Comparison of ENCODE assay signal across 21 cellular contexts in genomic region chr2:2182688-2183087, GRCh38.
"Had no signal": no experiment of that assay in that cellular context is flagged by ENCODE, and none has a peak within 500 bp of the region (broad histone marks: within the 10 kb centered on the region; RNA-seq: fewer than 3 reads in every experiment).

No MANE protein-coding gene starts in this region.

- ATAC-seq: activated T-cell treated with anti-CD3 and anti-CD28 coated beads, Interleukin-2, amount 50 U/mL, for 72 hours; left ventricle myocardium superior; natural killer cell; sciatic nerve; T-helper 17 cell had no signal

- H3K36me3 Mint-ChIP-seq: activated CD4-positive, alpha-beta memory T cell treated with anti-CD3 and anti-CD28 coated beads for 36 hours; activated naive CD4-positive, alpha-beta T cell treated with anti-CD3 and anti-CD28 coated beads, Interleukin-2, amount 10 ng/mL, durations not matched to agents 7 days and 5 days; natural killer cell had no signal

- H3K4me1 Mint-ChIP-seq: activated naive CD4-positive, alpha-beta T cell treated with anti-CD3 and anti-CD28 coated beads, Interleukin-2, amount 10 ng/mL, durations not matched to agents 7 days and 5 days; natural killer cell; T-helper 17 cell had no signal

- H3K4me3 Mint-ChIP-seq: activated CD4-positive, alpha-beta memory T cell treated with anti-CD3 and anti-CD28 coated beads for 36 hours; activated naive CD4-positive, alpha-beta T cell treated with anti-CD3 and anti-CD28 coated beads, Interleukin-2, amount 10 ng/mL, durations not matched to agents 7 days and 5 days; activated T-cell treated with anti-CD3 and anti-CD28 coated beads, Interleukin-2, amount 50 U/mL, for 72 hours; natural killer cell; T-helper 17 cell had no signal

- H3K27ac ChIP-seq: brain microvascular endothelial cell, heart left ventricle, thoracic aorta, upper lobe of left lung had no signal

- H3K4me1 ChIP-seq: upper lobe of left lung had no signal

- H3K27me3 Mint-ChIP-seq: activated CD4-positive, alpha-beta memory T cell treated with anti-CD3 and anti-CD28 coated beads for 36 hours; activated naive CD4-positive, alpha-beta T cell treated with anti-CD3 and anti-CD28 coated beads, Interleukin-2, amount 10 ng/mL, durations not matched to agents 7 days and 5 days had no signal

- H3K9me3 ChIP-seq: heart left ventricle, thoracic aorta, upper lobe of left lung had no signal

- H3K27me3 ChIP-seq: brain microvascular endothelial cell, heart left ventricle, upper lobe of left lung had no signal

- H3K4me3 ChIP-seq: heart left ventricle, thoracic aorta, upper lobe of left lung had no signal

- H3K27ac Mint-ChIP-seq: activated CD4-positive, alpha-beta memory T cell treated with anti-CD3 and anti-CD28 coated beads for 36 hours; activated naive CD4-positive, alpha-beta T cell treated with anti-CD3 and anti-CD28 coated beads, Interleukin-2, amount 10 ng/mL, durations not matched to agents 7 days and 5 days; activated T-cell treated with anti-CD3 and anti-CD28 coated beads, Interleukin-2, amount 50 U/mL, for 72 hours; natural killer cell; T-helper 17 cell had no signal

- DNase-seq: activated CD4-positive, alpha-beta memory T cell treated with anti-CD3 and anti-CD28 coated beads for 36 hours; activated CD4-positive, alpha-beta T cell treated with anti-CD3 and anti-CD28 coated beads for 4 hours; activated CD4-positive, CD25-positive, alpha-beta regulatory T cell; activated effector memory CD4-positive, alpha-beta T cell treated with anti-CD3 and anti-CD28 coated beads, Interleukin-2, amount 50 U/mL, for 16 hours; activated naive CD4-positive, alpha-beta T cell treated with anti-CD3 and anti-CD28 coated beads, Interleukin-2, amount 10 ng/mL, durations not matched to agents 7 days and 5 days; activated T-cell treated with anti-CD3 and anti-CD28 coated beads, Interleukin-2, amount 50 U/mL, for 72 hours; amygdala; brain microvascular endothelial cell; central memory CD4-positive, alpha-beta T cell; left ventricle myocardium superior; midbrain; natural killer cell; small intestine; stimulated activated CD4-positive, alpha-beta T cell treated with anti-CD3 and anti-CD28 coated beads, Interleukin-4, amount 100 ng/mL, for 1 hour; stimulated activated naive CD4-positive, alpha-beta T cell; SW 1271; T-helper 17 cell had no signal

- H3K36me3 ChIP-seq: brain microvascular endothelial cell, heart left ventricle, thoracic aorta, upper lobe of left lung had no signal
